18 cellular contexts compared by ENCODE assay signal in genomic region chr2:18266188-18266587, GRCh38.
DNase-seq lines count a peak whose midpoint lies in the region; ATAC-seq, FAIRE-seq and TF ChIP-seq lines count a peak whose summit lies in the region.
"Had no signal": no experiment of that assay in that cellular context is flagged by ENCODE, and none has a peak within 500 bp of the region (broad histone marks: within the 10 kb centered on the region; RNA-seq: fewer than 3 reads in every experiment).

No MANE protein-coding gene starts in this region.

- POLR2A ChIA-PET in Caco-2 (lab: Charles Lee), result no interaction called here
- POLR2A ChIA-PET in WTC11 (lab: Charles Lee), result no interaction called here

- H3K27me3 ChIP-seq in Caco-2 (replicated peaks; ENCODE audit: control insufficient read depth, insufficient read depth, low read length) (no peaks in the 10 kb centered on the region), upper lobe of right lung (no peaks in the 10 kb centered on the region)

- H3K36me3 Mint-ChIP-seq in Caco-2 (ENCODE audit: insufficient read depth, unreplicated experiment) (no peaks in the 10 kb centered on the region), HFFc6 (ENCODE audit: low read depth) (no peaks in the 10 kb centered on the region), WTC11 (no peaks in the 10 kb centered on the region)
- H3K36me3 Mint-ChIP-seq: activated naive CD4-positive, alpha-beta T cell treated with anti-CD3 and anti-CD28 coated beads, Interleukin-2, amount 50 U/mL, for 24 hours; CD14-positive monocyte had no signal

- no peak overlapping the region for H3K9ac ChIP-seq in kidney (ENCODE audit: low read length in 2 of 2)

- no peak overlapping the region for H3K4me3 Mint-ChIP-seq in Caco-2 (ENCODE audit: unreplicated experiment)
- no peak overlapping the region for H3K4me3 Mint-ChIP-seq in HFFc6
- H3K4me3 Mint-ChIP-seq in WTC11, result no peak overlapping the region
- H3K4me3 Mint-ChIP-seq: activated naive CD4-positive, alpha-beta T cell treated with anti-CD3 and anti-CD28 coated beads, Interleukin-2, amount 50 U/mL, for 24 hours; stimulated activated naive CD8-positive, alpha-beta T cell treated with anti-CD3 and anti-CD28 coated beads, Interleukin-15, Interleukin-2, amounts not matched to agents 100 ng/mL and 50 ng/mL, for 24 hours had no signal

- ATAC-seq in WTC11 (peak; percentile 95), upper lobe of right lung (no peak)
- ATAC-seq: sciatic nerve had no signal

- DNase-seq in Caco-2 (no peak), HFFc6 (no peak), WTC11 (ENCODE audit: low spot score) (no peak), kidney tubule cell (ENCODE audit: low spot score) (peak; percentile 7), upper lobe of right lung (no peak), NOMO-1 treated with DMSO at 0.1 percent for 48 hours (lab: John Stamatoyannopoulos, UW; ENCODE audit: unreplicated experiment) (no peak), kidney (no peak), DMS 273 treated with DMSO at 0.1 percent for 48 hours (lab: John Stamatoyannopoulos, UW) (no peak)
- DNase-seq: central memory CD4-positive, alpha-beta T cell; erythroblast; KG1; NCI-H2081 had no signal

- 0 out of 2 replicates have a peak, but pooled peaks cover 4% of the 10 kb centered on the region for H3K9me3 ChIP-seq in Caco-2
- no peaks in the 10 kb centered on the region for H3K9me3 ChIP-seq in upper lobe of right lung
- no peaks in the 10 kb centered on the region for H3K9me3 ChIP-seq in kidney (ENCODE audit: control insufficient read depth in 1 of 2, low read length in 2 of 2)
- H3K9me3 ChIP-seq: HAP-1 had no signal

- no peaks in the 10 kb centered on the region for H3K36me3 ChIP-seq in Caco-2 (ENCODE audit: control insufficient read depth, insufficient read depth, low read length)
- H3K36me3 ChIP-seq in upper lobe of right lung, result no peaks in the 10 kb centered on the region
- H3K36me3 ChIP-seq in kidney (ENCODE audit: control insufficient read depth in 1 of 2, insufficient read depth in 2 of 2, low read length in 2 of 2), result no peaks in the 10 kb centered on the region
- H3K36me3 ChIP-seq: HAP-1 had no signal

- CTCF ChIA-PET in Caco-2 (lab: Charles Lee) (no interaction called here), WTC11 (lab: Charles Lee) (interaction anchor here (0.5 kb wide), 1 partner anchor 37 kb away, joined by 4 read pairs; no protein-coding TSS in a partner anchor)

- no peak overlapping the region for H3K4me3 ChIP-seq in Caco-2 (ENCODE audit: low read depth, low read length)
- no peak overlapping the region for H3K4me3 ChIP-seq in upper lobe of right lung
- H3K4me3 ChIP-seq in kidney (ENCODE audit: low read length in 2 of 2), result no peak overlapping the region
- H3K4me3 ChIP-seq: HAP-1 had no signal

- no peaks in the 10 kb centered on the region for H3K9me3 Mint-ChIP-seq in Caco-2 (ENCODE audit: unreplicated experiment)
- no peaks in the 10 kb centered on the region for H3K9me3 Mint-ChIP-seq in HFFc6
- peaks cover 10% of the 10 kb centered on the region for H3K9me3 Mint-ChIP-seq in WTC11
- H3K9me3 Mint-ChIP-seq: activated naive CD4-positive, alpha-beta T cell treated with anti-CD3 and anti-CD28 coated beads, Interleukin-2, amount 50 U/mL, for 24 hours; stimulated activated naive CD8-positive, alpha-beta T cell treated with anti-CD3 and anti-CD28 coated beads, Interleukin-15, Interleukin-2, amounts not matched to agents 100 ng/mL and 50 ng/mL, for 24 hours had no signal

- H3K4me1 ChIP-seq in Caco-2 (no peaks in the 10 kb centered on the region), upper lobe of right lung (no peaks in the 10 kb centered on the region), kidney (ENCODE audit: control insufficient read depth in 1 of 2, insufficient read depth in 1 of 2, low read depth in 1 of 2, low read length in 2 of 2) (peaks cover 0 to 5% of the 10 kb centered on the region in 2 donors)
- H3K4me1 ChIP-seq: HAP-1 had no signal

- H3K27ac ChIP-seq in upper lobe of right lung (no peak overlapping the region), kidney (ENCODE audit: low read depth in 2 of 2, low read length in 2 of 2) (peak overlapping the region in 1 of 2 donors; percentile 15)
- H3K27ac ChIP-seq: VCaP had no signal

- no TSS peak for BruUV-seq in Caco-2 (replicated peaks; lab: Mats Ljungman, UMichigan)

- intact Hi-C loops in Caco-2 (cut with micrococcal nuclease; ENCODE audit: unreplicated experiment) (no loop called here), upper lobe of right lung (cut with DNase I) (no loop called here), kidney (cut with DNase I) (no loop called here)

- FAIRE-seq in kidney (lab: Jason Lieb, UNC), result no peak

- H3K27ac Mint-ChIP-seq in Caco-2 (ENCODE audit: unreplicated experiment) (no peak overlapping the region), HFFc6 (no peak overlapping the region), WTC11 (no peak overlapping the region)
- H3K27ac Mint-ChIP-seq: activated naive CD4-positive, alpha-beta T cell treated with anti-CD3 and anti-CD28 coated beads, Interleukin-2, amount 50 U/mL, for 24 hours; CD14-positive monocyte; stimulated activated naive CD8-positive, alpha-beta T cell treated with anti-CD3 and anti-CD28 coated beads, Interleukin-15, Interleukin-2, amounts not matched to agents 100 ng/mL and 50 ng/mL, for 24 hours had no signal

- TF ChIP-seq CTCF in Caco-2 (IDR thresholded peaks at IDR 0.05; ENCODE audit: insufficient read depth in 1 of 2, low read depth in 1 of 2, low read length in 1 of 2, severe bottlenecking in 1 of 2, unreplicated experiment in 1 of 2), result peak; percentile 21 to 40
- TF ChIP-seq CTCF in HFFc6 (IDR thresholded peaks at IDR 0.05), result peak; percentile 49; the same call in 1 of the 2 replicates
- TF ChIP-seq CTCF in WTC11 (IDR thresholded peaks at IDR 0.05), result peak; percentile 37
- TF ChIP-seq CTCF in upper lobe of right lung (IDR thresholded peaks at IDR 0.05), result no peak
- TF ChIP-seq CTCF in kidney (IDR thresholded peaks at IDR 0.05; ENCODE audit: borderline replicate concordance, extremely low read depth, insufficient read depth), result no peak

- H3K27me3 Mint-ChIP-seq in Caco-2 (ENCODE audit: insufficient read depth, unreplicated experiment), result no peaks in the 10 kb centered on the region
- no peaks in the 10 kb centered on the region for H3K27me3 Mint-ChIP-seq in HFFc6 (ENCODE audit: insufficient read depth)
- H3K27me3 Mint-ChIP-seq in WTC11 (ENCODE audit: low read depth), result no peaks in the 10 kb centered on the region

- H3K4me1 Mint-ChIP-seq in Caco-2 (ENCODE audit: low read depth, unreplicated experiment) (no peaks in the 10 kb centered on the region), HFFc6 (ENCODE audit: low read depth) (peaks cover 6% of the 10 kb centered on the region; the same call in 1 of the 2 replicates), WTC11 (no peaks in the 10 kb centered on the region)
- H3K4me1 Mint-ChIP-seq: activated naive CD4-positive, alpha-beta T cell treated with anti-CD3 and anti-CD28 coated beads, Interleukin-2, amount 50 U/mL, for 24 hours; CD14-positive monocyte had no signal

TF ChIP-seq in WTC11, 78 proteins besides CTCF, POLR2A, EP300 and RAD21 (continues in another document):
- TF ChIP-seq ZBTB43 (CRISPR knock-in tag; IDR thresholded peaks at IDR 0.05) (no peak), MYBL2 (CRISPR knock-in tag; IDR thresholded peaks at IDR 0.05) (no peak), ESRRA (CRISPR knock-in tag; IDR thresholded peaks at IDR 0.05; ENCODE audit: borderline replicate concordance) (no peak), ZNF232 (CRISPR knock-in tag; IDR thresholded peaks at IDR 0.05) (no peak), ATF6 (CRISPR knock-in tag; IDR thresholded peaks at IDR 0.05) (no peak), PREB (CRISPR knock-in tag; IDR thresholded peaks at IDR 0.05; ENCODE audit: borderline replicate concordance) (no peak), CDX4 (CRISPR knock-in tag; IDR thresholded peaks at IDR 0.05; ENCODE audit: borderline replicate concordance) (no peak), ZNF396 (CRISPR knock-in tag; IDR thresholded peaks at IDR 0.05; ENCODE audit: borderline replicate concordance) (no peak), ATF1 (CRISPR knock-in tag; IDR thresholded peaks at IDR 0.05) (no peak)

Comparison
In these comparisons a context has a peak if more than half of its experiments do, and no peak if none do; other contexts are left out.
1. CTCF ChIP-seq: peak in Caco-2 (2 of 2), HFFc6 (single experiment) and WTC11 (single experiment); none in upper lobe of right lung (single experiment) and kidney (single experiment).